In the genomic region with DNA sequence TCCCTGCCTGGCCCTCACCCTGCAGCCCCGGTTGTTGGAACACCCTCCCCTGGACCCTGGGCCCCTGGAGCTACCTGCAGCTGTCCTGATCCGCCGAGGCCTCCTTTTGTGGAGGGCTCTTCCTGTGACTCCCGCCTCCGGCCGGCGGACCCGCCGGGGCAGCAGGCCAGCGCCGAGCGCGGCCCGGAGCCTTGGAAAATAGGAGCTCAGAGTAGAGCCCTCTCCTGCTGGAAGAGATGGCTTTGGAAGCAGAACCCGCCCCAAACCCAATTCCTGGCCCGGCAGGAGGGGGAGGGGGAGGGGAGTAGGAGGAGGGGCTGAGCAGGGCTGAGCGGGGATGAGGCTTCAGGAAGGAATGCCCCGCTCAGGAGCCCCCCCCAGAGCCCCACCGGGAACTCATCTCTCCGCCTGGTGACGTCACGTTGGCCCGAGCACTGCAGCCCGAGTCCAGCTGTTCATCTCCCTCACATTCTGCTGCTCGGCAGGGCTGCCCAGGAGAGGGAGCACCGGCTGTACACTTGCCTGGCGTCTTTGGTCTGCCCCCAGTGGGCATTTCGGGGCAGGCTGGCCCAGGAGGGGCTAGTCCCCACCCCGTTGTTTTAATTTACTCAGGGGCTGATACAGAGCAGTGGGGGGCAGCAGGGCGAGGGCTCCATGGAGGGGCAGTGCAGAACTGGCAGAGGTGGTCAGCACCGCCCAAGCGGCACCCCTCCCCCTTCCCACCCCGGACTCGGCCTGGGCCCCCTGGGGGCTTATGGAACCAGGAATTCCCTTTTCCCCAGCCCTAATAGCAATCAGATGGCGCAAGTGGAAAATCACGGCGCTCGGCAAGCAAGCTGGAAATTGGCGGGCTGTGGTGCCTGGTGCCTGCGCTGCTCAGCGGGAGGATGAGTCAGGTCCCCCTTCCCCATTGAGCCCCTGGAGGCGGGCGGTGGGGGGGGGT, we compare ENCODE assay signal across 1 cellular context.
A peak's percentile ranks its signal among the peaks of the same experiment; 100 is the strongest.
TF ChIP-seq lines count a peak whose summit lies in the region.

A gene with protein sequence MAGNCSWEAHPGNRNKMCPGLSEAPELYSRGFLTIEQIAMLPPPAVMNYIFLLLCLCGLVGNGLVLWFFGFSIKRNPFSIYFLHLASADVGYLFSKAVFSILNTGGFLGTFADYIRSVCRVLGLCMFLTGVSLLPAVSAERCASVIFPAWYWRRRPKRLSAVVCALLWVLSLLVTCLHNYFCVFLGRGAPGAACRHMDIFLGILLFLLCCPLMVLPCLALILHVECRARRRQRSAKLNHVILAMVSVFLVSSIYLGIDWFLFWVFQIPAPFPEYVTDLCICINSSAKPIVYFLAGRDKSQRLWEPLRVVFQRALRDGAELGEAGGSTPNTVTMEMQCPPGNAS (minus strand): TSS at position 238 of the 943 bp plus-strand sequence. CDS start 3,345 bp downstream, outside the sequence.

TF ChIP-seq in H1, 55 proteins besides CTCF, POLR2A, EP300 and RAD21:
- TF ChIP-seq YY1 (IDR thresholded peaks at IDR 0.05; ENCODE audit: low read depth, low read length) (0 out of 2 replicates have a peak, but pooled peaks have one; percentile 38), RBBP5 (IDR thresholded peaks at IDR 0.05; ENCODE audit: borderline replicate concordance, low read depth, low read length) (0 out of 2 replicates have a peak, but pooled peaks have one; percentile 33), TAF7 (optimal IDR thresholded peaks at IDR 0.05; ENCODE audit: borderline replicate concordance, low read depth, low read length) (no peak), TCF12 (IDR thresholded peaks at IDR 0.05; ENCODE audit: low read depth, low read length) (no peak), SUZ12 (IDR thresholded peaks at IDR 0.05; ENCODE audit: low read length) (0 out of 2 replicates have a peak, but pooled peaks have one; percentile 3), KDM4A (IDR thresholded peaks at IDR 0.05; ENCODE audit: low read depth, low read length, severe bottlenecking) (peak; percentile 51), CREB1 (IDR thresholded peaks at IDR 0.05) (peak; percentile 83), KDM1A (IDR thresholded peaks at IDR 0.05; ENCODE audit: borderline replicate concordance, low read length) (peak; percentile 97), JUND (IDR thresholded peaks at IDR 0.05; ENCODE audit: low read length) (peak; percentile 68; the same call in 1 of the 2 replicates), HDAC2 (IDR thresholded peaks at IDR 0.05; ENCODE audit: borderline replicate concordance in 1 of 2, low read depth in 2 of 2, low read length in 2 of 2) (peak in 1 of 2 experiments; percentile 30; a peak in 1 of 4 replicates), PHF8 (conservative IDR thresholded peaks at IDR 0.05; ENCODE audit: low read depth, low read length) (0 out of 2 replicates have a peak, but pooled peaks have one; percentile 11)
TF ChIP-seq in H1: peak in this region for 9.
